Comparison of ENCODE assay signal across 7 cellular contexts in genomic region chr20:3092611-3093379, GRCh38. TPM values are rescaled to one million over a fixed set of nuclear protein-coding genes. Genes with fewer than 3 reads are reported as not detected.
DNase-seq lines count a peak whose midpoint lies in the region; ATAC-seq and FAIRE-seq lines count a peak whose summit lies in the region.
"Had no signal": no experiment of that assay in that cellular context is flagged by ENCODE, and none has a peak within 500 bp of the region (broad histone marks: within the 10 kb centered on the region; RNA-seq: fewer than 3 reads in every experiment).

No MANE protein-coding gene starts in this region.

- FAIRE-seq in HTR-8/SVneo (lab: Jason Lieb, UNC): no peak

- H3K4me3 ChIP-seq in CD4-positive, CD25-positive, alpha-beta regulatory T cell (ENCODE audit: low read depth, low read length): peak overlapping the region; percentile 40

- no peaks in the 10 kb centered on the region for H3K36me3 ChIP-seq in CD4-positive, CD25-positive, alpha-beta regulatory T cell (ENCODE audit: control insufficient read depth, insufficient read depth, low read length)

- peaks cover 0 to 2% (median 0%) of the 10 kb centered on the region in 7 donors for H3K9me3 Mint-ChIP-seq in CD4-positive, CD25-positive, alpha-beta regulatory T cell

- peak overlapping the region; percentile 98 to 99 (median 99) for H3K27ac Mint-ChIP-seq in CD4-positive, CD25-positive, alpha-beta regulatory T cell

- peak overlapping the region; percentile 88 to 97 (median 93) for H3K4me3 Mint-ChIP-seq in CD4-positive, CD25-positive, alpha-beta regulatory T cell

- ATAC-seq in CD4-positive, CD25-positive, alpha-beta regulatory T cell (ENCODE audit: low read depth in 2 of 2): peak; percentile 40 to 43
- peak; percentile 13 for ATAC-seq in left lobe of liver
- no peak for ATAC-seq in HG03432 (IDR thresholded peaks at IDR 0.05; ENCODE audit: unreplicated experiment)

- no peaks in the 10 kb centered on the region for H3K9me3 ChIP-seq in CD4-positive, CD25-positive, alpha-beta regulatory T cell (ENCODE audit: control insufficient read depth in 2 of 2, low read length in 2 of 2)

- DNase-seq in CD4-positive, CD25-positive, alpha-beta regulatory T cell: peak in 2 of 3 donors; percentile 55 to 59
- peak; percentile 59 to 69 for DNase-seq in activated T-cell treated with anti-CD3 and anti-CD28 coated beads, Interleukin-2, amount 50 U/mL, for 48 hours
- DNase-seq in left lobe of liver (ENCODE audit: low spot score): no peak
- no peak for DNase-seq in NCI-H187 (lab: John Stamatoyannopoulos, UW)
- DNase-seq in HTR-8/SVneo (ENCODE audit: insufficient read length, low spot score): no peak

- peaks cover 33% of the 10 kb centered on the region for H3K4me1 ChIP-seq in CD4-positive, CD25-positive, alpha-beta regulatory T cell (ENCODE audit: control insufficient read depth, insufficient read depth, low read length, poor library complexity, severe bottlenecking)

- H3K27me3 ChIP-seq in CD4-positive, CD25-positive, alpha-beta regulatory T cell (ENCODE audit: control insufficient read depth, insufficient read depth, low read length): no peaks in the 10 kb centered on the region

- H3K27ac ChIP-seq in CD4-positive, CD25-positive, alpha-beta regulatory T cell (ENCODE audit: insufficient read depth, low read length, poor library complexity, severe bottlenecking): peak overlapping the region; percentile 88

- H3K27me3 Mint-ChIP-seq in CD4-positive, CD25-positive, alpha-beta regulatory T cell: peaks cover 52% of the 10 kb centered on the region

- H3K4me1 Mint-ChIP-seq in CD4-positive, CD25-positive, alpha-beta regulatory T cell: peaks cover 9 to 43% (median 21%) of the 10 kb centered on the region in 4 donors

- no peaks in the 10 kb centered on the region for H3K36me3 Mint-ChIP-seq in CD4-positive, CD25-positive, alpha-beta regulatory T cell

RNA-seq across cellular contexts. Expression of gene AVP, which starts 8.3 kb away (rescaled TPM):
- total RNA-seq in CD4-positive, CD25-positive, alpha-beta regulatory T cell: 1.4 TPM
- not detected for polyA plus RNA-seq in CD4-positive, CD25-positive, alpha-beta regulatory T cell
- total RNA-seq in left lobe of liver: not detected

RNA-seq across cellular contexts. Expression of gene OXT, which starts 21.4 kb away (rescaled TPM):
- total RNA-seq in CD4-positive, CD25-positive, alpha-beta regulatory T cell: not detected
- polyA plus RNA-seq in CD4-positive, CD25-positive, alpha-beta regulatory T cell: under 1 TPM in 3 of 4 donors, not detected in 1; 0.50 to 0.83 (median 0.61) TPM
- 8.4 TPM for total RNA-seq in left lobe of liver

RNA-seq across cellular contexts. Expression of gene MRPS26, which starts 46.9 kb away (rescaled TPM):
- 17.6 TPM for total RNA-seq in CD4-positive, CD25-positive, alpha-beta regulatory T cell
- 10 to 100 TPM; 69.6 to 78.8 (median 72.7) TPM for polyA plus RNA-seq in CD4-positive, CD25-positive, alpha-beta regulatory T cell
- total RNA-seq in left lobe of liver: 48.3 TPM

RNA-seq across cellular contexts. Expression of gene GNRH2, which starts 49.4 kb away (rescaled TPM):
- total RNA-seq in CD4-positive, CD25-positive, alpha-beta regulatory T cell: 1.9 TPM
- not detected for polyA plus RNA-seq in CD4-positive, CD25-positive, alpha-beta regulatory T cell
- 1.6 TPM for total RNA-seq in left lobe of liver
- polyA plus RNA-seq: adipose tissue had no signal

Comparison
In these comparisons a context has a peak if more than half of its experiments do, and no peak if none do; other contexts are left out.
1. DNase-seq: peak in CD4-positive, CD25-positive, alpha-beta regulatory T cell (2 of 3) and activated T-cell treated with anti-CD3 and anti-CD28 coated beads, Interleukin-2, amount 50 U/mL, for 48 hours (2 of 2); none in left lobe of liver (single experiment), NCI-H187 (0 of 2) and HTR-8/SVneo (single experiment).